13 cellular contexts compared by ENCODE assay signal in the genomic region with DNA sequence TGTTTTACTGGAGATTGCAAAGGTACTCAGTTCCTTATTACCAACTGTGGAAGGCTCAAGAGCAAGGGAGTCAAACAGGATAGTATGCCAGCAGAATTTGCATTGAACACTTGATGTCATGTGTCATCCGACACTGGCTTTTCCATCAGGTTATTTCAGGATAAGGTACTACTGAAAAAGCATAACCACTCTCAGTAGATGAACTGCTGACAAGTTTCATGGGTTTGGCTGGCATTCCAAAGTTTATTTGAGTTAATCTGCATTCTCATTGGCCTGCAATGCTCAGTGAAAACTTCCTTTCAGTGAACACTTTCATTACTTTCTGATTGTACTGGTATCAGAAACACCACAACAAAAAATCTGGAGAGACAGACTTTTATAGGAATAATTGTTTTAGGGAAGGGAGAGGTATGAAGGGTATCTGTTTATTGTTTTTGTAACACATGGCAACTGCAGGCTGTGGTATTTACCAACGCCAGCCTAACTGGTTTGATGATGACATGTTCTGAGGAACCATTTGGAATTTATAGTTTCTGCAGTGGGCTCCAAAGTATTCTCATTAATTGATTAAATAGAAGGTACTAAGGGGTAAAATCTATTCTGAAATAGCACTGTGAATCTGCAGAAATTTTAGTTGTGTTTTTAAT.
DNase-seq lines count a peak whose midpoint lies in the region; ATAC-seq and TF ChIP-seq lines count a peak whose summit lies in the region.
"Had no signal": no experiment of that assay in that cellular context is flagged by ENCODE, and none has a peak within 500 bp of the region (broad histone marks: within the 10 kb centered on the region; RNA-seq: fewer than 3 reads in every experiment).

No MANE protein-coding gene starts in this region.

- peak; percentile 63 to 97 (median 86) for ATAC-seq in heart right ventricle
- peak in 3 of 4 donors; percentile 61 to 78 (median 69) for ATAC-seq in psoas muscle
- ATAC-seq in HG03139 (IDR thresholded peaks at IDR 0.05; ENCODE audit: unreplicated experiment), result no peak
- no peak for ATAC-seq in GM18867 (IDR thresholded peaks at IDR 0.05; ENCODE audit: unreplicated experiment)
- ATAC-seq: activated CD8-positive, alpha-beta T cell treated with anti-CD3 and anti-CD28 coated beads, Interleukin-2, amount 10 ng/mL, durations not matched to agents 7 days and 5 days; natural killer cell treated with Interleukin-12 subunit alpha and Interleukin-12 subunit beta and Interleukin-15 and Interleukin-18, amount 100 ng/mL, for 72 hours had no signal

- H3K9me3 ChIP-seq in adipocyte (ENCODE audit: control insufficient read depth, low read length), result no peaks in the 10 kb centered on the region
- no peaks in the 10 kb centered on the region for H3K9me3 ChIP-seq in heart right ventricle
- no peaks in the 10 kb centered on the region for H3K9me3 ChIP-seq in psoas muscle

- H3K36me3 ChIP-seq in adipocyte (ENCODE audit: control insufficient read depth, insufficient read depth, low read length, severe bottlenecking) (no peaks in the 10 kb centered on the region), heart right ventricle (no peaks in the 10 kb centered on the region), psoas muscle (ENCODE audit: insufficient read depth in 1 of 2, low read depth in 1 of 2) (no peaks in the 10 kb centered on the region)

- peak; percentile 12 for DNase-seq in HEK293T (ENCODE audit: extremely low spot score)
- peak; percentile 57 for DNase-seq in adipocyte (ENCODE audit: low read depth)
- DNase-seq in heart right ventricle, result peak in 1 of 2 donors; percentile 15
- no peak for DNase-seq in psoas muscle
- DNase-seq in pons (ENCODE audit: low spot score), result no peak
- no peak for DNase-seq in GM10248 (ENCODE audit: extremely low spot score)
- DNase-seq: activated CD8-positive, alpha-beta T cell treated with anti-CD3 and anti-CD28 coated beads, Interleukin-2, amount 10 ng/mL, durations not matched to agents 7 days and 5 days; GDM1; NCI-H748 treated with DMSO at 0.1 percent for 48 hours; SIG-M5 had no signal

- intact Hi-C loops in heart right ventricle (cut with DNase I) (no loop called here), psoas muscle (cut with DNase I) (no loop called here)

- H3K4me1 ChIP-seq in adipocyte (ENCODE audit: control insufficient read depth, insufficient read depth, low read length) (peaks cover 2% of the 10 kb centered on the region), heart right ventricle (peaks cover 0 to 14% (median 0%) of the 10 kb centered on the region in 9 donors), psoas muscle (peaks cover 5% of the 10 kb centered on the region)

- CTCF ChIA-PET in HEK293T (lab: Yijun Ruan, JAX), result no interaction called here
- CTCF ChIA-PET in GM10248 (lab: Yijun Ruan, JAX), result no interaction called here

- 32 to 41% methylated on average over 2 of the region's 2 CpGs for WGBS in heart right ventricle, 2 donors
- WGBS in psoas muscle, 3 donors, result 16 to 26% (median 19%) methylated on average over 2 of the region's 2 CpGs

- no peak overlapping the region for H3K9ac ChIP-seq in adipocyte (ENCODE audit: low read length)

- no peak overlapping the region for H3K4me3 ChIP-seq in adipocyte (ENCODE audit: low read length)
- no peak overlapping the region for H3K4me3 ChIP-seq in heart right ventricle
- H3K4me3 ChIP-seq in psoas muscle, result no peak overlapping the region

- POLR2A ChIA-PET in HEK293T (lab: Yijun Ruan, JAX) (no interaction called here), GM10248 (lab: Yijun Ruan, JAX) (no interaction called here)

- H3K27me3 ChIP-seq in adipocyte (replicated peaks; ENCODE audit: control insufficient read depth, insufficient read depth, low read length) (peaks cover 3% of the 10 kb centered on the region), heart right ventricle (no peaks in the 10 kb centered on the region), psoas muscle (ENCODE audit: insufficient read depth in 3 of 3, low read length in 2 of 3) (no peaks in the 10 kb centered on the region)

- TF ChIP-seq CTCF in heart right ventricle (IDR thresholded peaks at IDR 0.05), result no peak
- no peak for TF ChIP-seq CTCF in psoas muscle (IDR thresholded peaks at IDR 0.05)
- no peak for TF ChIP-seq CTCF in GM10248 (IDR thresholded peaks at IDR 0.05; ENCODE audit: control extremely low read depth, extremely low read depth, low read depth, missing control alignments)

- H3K27ac ChIP-seq in heart right ventricle (no peak overlapping the region), psoas muscle (no peak overlapping the region)

TF ChIP-seq in HEK293T, 16 proteins besides CTCF, POLR2A, EP300 and RAD21:
- TF ChIP-seq BHLHE40 (IDR thresholded peaks at IDR 0.05; ENCODE audit: borderline replicate concordance) (no peak), CTBP1 (IDR thresholded peaks at IDR 0.05; ENCODE audit: borderline replicate concordance) (no peak), TARDBP (IDR thresholded peaks at IDR 0.05) (no peak), ELF4 (IDR thresholded peaks at IDR 0.05) (no peak), HDGF (IDR thresholded peaks at IDR 0.05; ENCODE audit: borderline replicate concordance) (no peak), LEF1 (IDR thresholded peaks at IDR 0.05; ENCODE audit: borderline replicate concordance) (no peak), NFRKB (IDR thresholded peaks at IDR 0.05) (no peak), ZNF384 (IDR thresholded peaks at IDR 0.05) (no peak)
- TF ChIP-seq, protein P1, sequence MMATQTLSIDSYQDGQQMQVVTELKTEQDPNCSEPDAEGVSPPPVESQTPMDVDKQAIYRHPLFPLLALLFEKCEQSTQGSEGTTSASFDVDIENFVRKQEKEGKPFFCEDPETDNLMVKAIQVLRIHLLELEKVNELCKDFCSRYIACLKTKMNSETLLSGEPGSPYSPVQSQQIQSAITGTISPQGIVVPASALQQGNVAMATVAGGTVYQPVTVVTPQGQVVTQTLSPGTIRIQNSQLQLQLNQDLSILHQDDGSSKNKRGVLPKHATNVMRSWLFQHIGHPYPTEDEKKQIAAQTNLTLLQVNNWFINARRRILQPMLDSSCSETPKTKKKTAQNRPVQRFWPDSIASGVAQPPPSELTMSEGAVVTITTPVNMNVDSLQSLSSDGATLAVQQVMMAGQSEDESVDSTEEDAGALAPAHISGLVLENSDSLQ (IDR thresholded peaks at IDR 0.05), result peak; percentile 4; the same call in 1 of the 2 replicates

Comparison
In these comparisons a context has a peak if more than half of its experiments do, and no peak if none do; other contexts are left out.
1. DNase-seq: peak in HEK293T (single experiment) and adipocyte (single experiment); none in psoas muscle (0 of 2), pons (single experiment) and GM10248 (single experiment).
2. ATAC-seq: peak in heart right ventricle (8 of 8) and psoas muscle (3 of 4); none in HG03139 (single experiment) and GM18867 (single experiment).